ENCODE assay signal across 1 cellular context in genomic region chr15:93882133-93882532, GRCh38.
TF ChIP-seq lines count a peak whose summit lies in the region.

No MANE protein-coding gene starts in this region.

TF ChIP-seq in GM23338, 12 proteins besides CTCF, POLR2A, EP300 and RAD21 (continued from another document):
- no peak for TF ChIP-seq ZNF462 (CRISPR knock-in tag; IDR thresholded peaks at IDR 0.05)
- TF ChIP-seq JUNB (IDR thresholded peaks at IDR 0.05; ENCODE audit: unreplicated experiment) = no peak
